8 cellular contexts compared by ENCODE assay signal in the genomic region with DNA sequence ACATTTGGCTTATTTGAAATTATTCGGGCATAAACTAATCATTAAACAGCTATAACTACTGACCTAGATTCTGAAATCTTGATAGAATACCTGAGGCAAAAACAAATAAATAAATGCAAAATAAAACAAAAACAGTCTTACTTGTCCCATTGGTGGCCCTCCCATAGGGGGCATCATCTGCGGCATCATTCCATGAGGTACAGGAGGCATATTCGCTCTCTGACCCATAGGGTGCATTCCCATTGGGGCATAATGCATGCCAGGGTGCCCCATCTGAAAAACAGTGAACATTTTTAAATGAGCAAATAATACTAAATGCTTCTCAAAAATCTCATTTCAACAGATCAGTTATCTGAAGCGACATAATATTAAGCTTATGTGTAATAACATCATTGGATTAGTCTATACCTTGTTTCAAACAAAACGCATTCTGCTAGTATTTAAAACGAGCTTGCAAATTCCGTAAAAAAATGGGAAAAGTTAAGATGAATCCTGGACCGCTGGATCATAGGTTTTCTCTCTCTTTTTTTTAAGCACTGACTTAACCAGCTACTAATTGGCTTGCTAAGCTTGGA. TPM values are rescaled to one million over a fixed set of nuclear protein-coding genes. Genes with fewer than 3 reads are reported as not detected.
DNase-seq lines count a peak whose midpoint lies in the region; ATAC-seq, FAIRE-seq and TF ChIP-seq lines count a peak whose summit lies in the region.

No MANE protein-coding gene starts in this region.

- H3K4me1 ChIP-seq in NT2/D1 (ENCODE audit: insufficient read depth, insufficient read length) (no peaks in the 10 kb centered on the region), mesendoderm (ENCODE audit: control insufficient read depth, low read depth, low read length) (no peaks in the 10 kb centered on the region)

- H2BK5ac ChIP-seq in mesendoderm (ENCODE audit: low read length): no peak overlapping the region

- H3K27ac ChIP-seq in brain microvascular endothelial cell (no peak overlapping the region), mesendoderm (ENCODE audit: low read depth, low read length) (no peak overlapping the region)

- H3K4me3 ChIP-seq in GM08714 (ENCODE audit: low read length) (peak overlapping the region; percentile 71), NT2/D1 (ENCODE audit: insufficient read length, low read depth) (peak overlapping the region; percentile 97), brain microvascular endothelial cell (ENCODE audit: low read depth, low read length) (peak overlapping the region; percentile 97), mesendoderm (ENCODE audit: low read length) (peak overlapping the region; percentile 85)

- H2BK120ac ChIP-seq in mesendoderm (ENCODE audit: low read depth, low read length): no peak overlapping the region

- peaks cover under 1% of the 10 kb centered on the region; the same call in 1 of the 2 replicates for H3K9me3 ChIP-seq in NT2/D1 (ENCODE audit: insufficient read depth, low read length)

- no peaks in the 10 kb centered on the region for H3K27me3 ChIP-seq in NT2/D1 (ENCODE audit: insufficient read depth, insufficient read length)
- no peaks in the 10 kb centered on the region for H3K27me3 ChIP-seq in brain microvascular endothelial cell (replicated peaks)
- no peaks in the 10 kb centered on the region for H3K27me3 ChIP-seq in mesendoderm (ENCODE audit: insufficient read depth, low read length, poor library complexity)

- H3K79me1 ChIP-seq in mesendoderm (ENCODE audit: low read length): peaks cover 4% of the 10 kb centered on the region

- H3K36me3 ChIP-seq in NT2/D1 (ENCODE audit: insufficient read depth, insufficient read length, low read length): peaks cover 60% of the 10 kb centered on the region
- peaks cover 10% of the 10 kb centered on the region for H3K36me3 ChIP-seq in brain microvascular endothelial cell (replicated peaks)
- peaks cover 2% of the 10 kb centered on the region for H3K36me3 ChIP-seq in mesendoderm (ENCODE audit: control insufficient read depth, insufficient read depth, low read length)

- no peak overlapping the region for H3K18ac ChIP-seq in mesendoderm (ENCODE audit: low read length)

- WGBS in mesendoderm (ENCODE audit: extremely low coverage, insufficient coverage, low lambda C conversion rate): no CpG with 5 or more reads among the region's 8 CpGs

- H3K56ac ChIP-seq in mesendoderm (ENCODE audit: low read length): no peak overlapping the region

- no peak overlapping the region for H4K5ac ChIP-seq in mesendoderm (ENCODE audit: low read length)

- in situ Hi-C loops in brain microvascular endothelial cell (cut with HindIII; ENCODE audit: low pct_ligation_motif_present, low sequenced_read_pairs): no loop called here

- H3K9ac ChIP-seq in NT2/D1 (ENCODE audit: insufficient read length, low read depth): peak overlapping the region; percentile 99
- H3K9ac ChIP-seq in mesendoderm (ENCODE audit: low read length): peak overlapping the region; percentile 66

- peaks cover 65% of the 10 kb centered on the region for H3K79me2 ChIP-seq in mesendoderm (ENCODE audit: control insufficient read depth, insufficient read depth, low read length)

- no peak overlapping the region for H2BK15ac ChIP-seq in mesendoderm (replicated peaks; ENCODE audit: low read depth)

- H3K4ac ChIP-seq in mesendoderm (ENCODE audit: low read depth, low read length): no peak overlapping the region

- H4K8ac ChIP-seq in mesendoderm (ENCODE audit: low read depth, low read length): no peak overlapping the region

- no peak for FAIRE-seq in HTR-8/SVneo (lab: Jason Lieb, UNC)

- TF ChIP-seq CTCF in AG09319 (IDR thresholded peaks at IDR 0.05; ENCODE audit: low read depth, low read length) (peak; percentile 29), brain microvascular endothelial cell (IDR thresholded peaks at IDR 0.05; ENCODE audit: low read depth, low read length, missing control alignments) (peak; percentile 77)

- no peak for DNase-seq in AG09319 (ENCODE audit: extremely low read depth, low read depth)
- peak; percentile 9 for DNase-seq in NT2/D1 (ENCODE audit: low read depth, low spot score)
- DNase-seq in brain microvascular endothelial cell: peak; percentile 12
- peak; percentile 81 for DNase-seq in mesendoderm
- DNase-seq in HTR-8/SVneo (ENCODE audit: insufficient read length, low spot score): no peak

- no peak overlapping the region for H3K23ac ChIP-seq in mesendoderm (ENCODE audit: low read length)

- H3K4me2 ChIP-seq in mesendoderm (ENCODE audit: low read length): peak overlapping the region; percentile 22

- no peak for ATAC-seq in HG03045 (IDR thresholded peaks at IDR 0.05; ENCODE audit: unreplicated experiment)
- ATAC-seq in GM21423 (IDR thresholded peaks at IDR 0.05; ENCODE audit: unreplicated experiment): no peak

- H2AK5ac ChIP-seq in mesendoderm (ENCODE audit: low read length): no peak overlapping the region

RNA-seq across cellular contexts. Expression of a gene that starts 1.3 kb away (rescaled TPM):
- 328 TPM for polyA plus RNA-seq in mesendoderm (2013, experiment 1 of 2)
- polyA plus RNA-seq in mesendoderm (2013, experiment 2 of 2): 320 TPM

RNA-seq across cellular contexts. Expression of a gene that starts 2.5 kb away (rescaled TPM):
- 34.4 TPM for polyA plus RNA-seq in mesendoderm (2013, experiment 1 of 2)
- polyA plus RNA-seq in mesendoderm (2013, experiment 2 of 2): 41.9 TPM

Comparison
In these comparisons a context has a peak if more than half of its experiments do, and no peak if none do; other contexts are left out.
1. DNase-seq: peak in NT2/D1 (single experiment), brain microvascular endothelial cell (single experiment) and mesendoderm (single experiment); none in AG09319 (single experiment) and HTR-8/SVneo (single experiment).
2. Peak in every context shown above with its lines, with median percentiles within 50 percentile points of each other: H3K4me3 ChIP-seq.